18 cellular contexts compared by ENCODE assay signal in genomic region chr16:8929086-8929748, GRCh38. TPM values are rescaled to one million over a fixed set of nuclear protein-coding genes. Genes with fewer than 3 reads are reported as not detected.
DNase-seq lines count a peak whose midpoint lies in the region; ATAC-seq and TF ChIP-seq lines count a peak whose summit lies in the region.
"Had no signal": no experiment of that assay in that cellular context is flagged by ENCODE, and none has a peak within 500 bp of the region (broad histone marks: within the 10 kb centered on the region; RNA-seq: fewer than 3 reads in every experiment).

No MANE protein-coding gene starts in this region.

- H3K27ac ChIP-seq in testis = no peak overlapping the region
- H3K27ac ChIP-seq: 22Rv1, sigmoid colon, thoracic aorta, VCaP had no signal

- no peaks in the 10 kb centered on the region for H3K36me3 ChIP-seq in testis (ENCODE audit: low read depth, missing control alignments)

- H3K4me1 ChIP-seq in testis = no peaks in the 10 kb centered on the region

- 91 to 93% methylated on average over 17 of the region's 17 CpGs for WGBS in testis, 2 donors

- TF ChIP-seq CTCF in endothelial cell (IDR thresholded peaks at IDR 0.05; ENCODE audit: unreplicated experiment) (no peak), testis (IDR thresholded peaks at IDR 0.05) (no peak)

- H3K27ac Mint-ChIP-seq in endothelial cell (ENCODE audit: unreplicated experiment) = no peak overlapping the region

- peak overlapping the region; percentile 77 for H3K4me3 Mint-ChIP-seq in endothelial cell (ENCODE audit: unreplicated experiment)
- H3K4me3 Mint-ChIP-seq: neural crest cell had no signal

- DNase-seq in DMS 273 (lab: John Stamatoyannopoulos, UW; ENCODE audit: unreplicated experiment) (peak; percentile 15), DMS 273 treated with DMSO at 0.1 percent for 48 hours (lab: John Stamatoyannopoulos, UW) (no peak), NCI-H2107 treated with DMSO at 0.1 percent for 48 hours (lab: John Stamatoyannopoulos, UW; ENCODE audit: unreplicated experiment) (peak; percentile 96), endothelial cell (ENCODE audit: low spot score) (no peak), testis (no peak), NCI-H226 (no peak)
- DNase-seq: COR-L47, left ventricle myocardium superior, SHP77, sigmoid colon had no signal

- peaks cover 2% of the 10 kb centered on the region for H3K27me3 Mint-ChIP-seq in endothelial cell (ENCODE audit: unreplicated experiment)

- no peaks in the 10 kb centered on the region for H3K9me3 Mint-ChIP-seq in endothelial cell (ENCODE audit: unreplicated experiment)
- H3K9me3 Mint-ChIP-seq: neural crest cell had no signal

- ATAC-seq in GM21619 (IDR thresholded peaks at IDR 0.05; ENCODE audit: unreplicated experiment) (peak; percentile 55), HG03469 (IDR thresholded peaks at IDR 0.05; ENCODE audit: unreplicated experiment) (no peak)
- ATAC-seq: HCT116 had no signal

- peaks cover 18% of the 10 kb centered on the region for H3K36me3 Mint-ChIP-seq in endothelial cell (ENCODE audit: low read depth, unreplicated experiment)

- H3K9me3 ChIP-seq in testis = no peaks in the 10 kb centered on the region
- H3K9me3 ChIP-seq: sigmoid colon, thoracic aorta had no signal

- intact Hi-C loops in testis (cut with DNase I; ENCODE audit: low total_unique reads) = no loop called here

- peaks cover 4% of the 10 kb centered on the region for H3K4me1 Mint-ChIP-seq in endothelial cell (ENCODE audit: unreplicated experiment)

- no peak for TF ChIP-seq POLR2A in testis (IDR thresholded peaks at IDR 0.05)

- no peak overlapping the region for H3K4me3 ChIP-seq in testis
- H3K4me3 ChIP-seq: sigmoid colon, thoracic aorta had no signal

- H3K27me3 ChIP-seq in testis = no peaks in the 10 kb centered on the region
- H3K27me3 ChIP-seq: sigmoid colon had no signal

RNA-seq across cellular contexts. Expression of gene USP7, which starts 34.5 kb away (rescaled TPM):
- total RNA-seq in endothelial cell (ENCODE audit: unreplicated experiment) (122 TPM), testis (100 to 1,000 TPM; 159 to 173 TPM)
- polyA plus RNA-seq in testis (ENCODE audit: insufficient read depth, low read depth, low replicate concordance) = 172 TPM

RNA-seq across cellular contexts. Expression of gene LITAFD, which starts 47.1 kb away (rescaled TPM):
- total RNA-seq in endothelial cell (ENCODE audit: unreplicated experiment) (not detected), testis (1 to 10 TPM; 2.2 to 3.8 TPM)
- 10.5 TPM for polyA plus RNA-seq in testis (ENCODE audit: insufficient read depth, low read depth, low replicate concordance)
- total RNA-seq: glomerular endothelial cell, left ventricle myocardium superior, neural crest cell, sigmoid colon, thoracic aorta had no signal
- polyA plus RNA-seq: sigmoid colon had no signal

Comparison
In these comparisons a context has a peak if more than half of its experiments do, and no peak if none do; other contexts are left out.
1. DNase-seq: peak in DMS 273 (single experiment) and NCI-H2107 treated with DMSO at 0.1 percent for 48 hours (single experiment); none in DMS 273 treated with DMSO at 0.1 percent for 48 hours (single experiment), endothelial cell (single experiment), testis (single experiment) and NCI-H226 (single experiment).